In genomic region chr4:21641696-21642095, GRCh38 we compare ENCODE assay signal across 14 cellular contexts.
DNase-seq lines count a peak whose midpoint lies in the region; ATAC-seq lines count a peak whose summit lies in the region.
"Had no signal": no experiment of that assay in that cellular context is flagged by ENCODE, and none has a peak within 500 bp of the region (broad histone marks: within the 10 kb centered on the region; RNA-seq: fewer than 3 reads in every experiment).

No MANE protein-coding gene starts in this region.

- in situ Hi-C loops in G401 (cut with HindIII; ENCODE audit: low sequenced_read_pairs), result no loop called here

- DNase-seq in G401 (ENCODE audit: low spot score), result peak; percentile 96
- peak; percentile 94 for DNase-seq in cerebellar cortex (ENCODE audit: low spot score)
- DNase-seq in cerebellum (ENCODE audit: low spot score), result peak; percentile 41
- no peak for DNase-seq in germinal center (ENCODE audit: low spot score)
- DNase-seq: AML-193; Caco-2; Calu3; CD4-positive, alpha-beta T cell; CD8-positive, alpha-beta T cell; DMS79 treated with DMSO at 0.1 percent for 48 hours; GDM1 had no signal

- no peak for ATAC-seq in HG03342 (IDR thresholded peaks at IDR 0.05; ENCODE audit: unreplicated experiment)
- ATAC-seq: A549; CD8-positive, alpha-beta T cell; GM12878 had no signal
